In the genomic region with DNA sequence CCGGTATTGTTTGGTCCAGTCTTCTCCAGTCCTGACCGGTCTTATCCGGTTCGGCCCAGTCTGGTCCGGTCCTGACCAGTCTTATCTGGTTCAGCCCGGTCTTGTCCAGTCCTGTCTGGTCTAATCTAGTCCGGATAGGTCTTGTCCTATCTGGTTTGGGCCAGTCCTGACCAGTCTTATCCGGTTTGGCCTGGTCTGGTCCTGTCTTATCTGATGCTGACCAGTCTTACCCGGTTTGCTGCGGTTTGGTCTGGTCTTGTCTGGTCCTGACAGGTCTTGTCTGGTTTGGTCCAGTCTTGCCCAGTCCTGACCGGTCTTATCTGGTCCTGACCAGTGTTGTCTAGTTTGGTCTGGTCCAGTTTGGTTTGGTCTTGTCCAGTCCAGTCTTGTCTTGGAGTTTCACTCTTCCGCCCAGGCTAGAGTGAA, we compare ENCODE assay signal across 1 cellular context.
A peak's percentile ranks its signal among the peaks of the same experiment; 100 is the strongest.
TF ChIP-seq lines count a peak whose summit lies in the region.

No MANE protein-coding gene starts in this region.

TF ChIP-seq in K562, 482 proteins besides CTCF, POLR2A, EP300 and RAD21 (continued from another document and continues in another):
- TF ChIP-seq, protein P1, sequence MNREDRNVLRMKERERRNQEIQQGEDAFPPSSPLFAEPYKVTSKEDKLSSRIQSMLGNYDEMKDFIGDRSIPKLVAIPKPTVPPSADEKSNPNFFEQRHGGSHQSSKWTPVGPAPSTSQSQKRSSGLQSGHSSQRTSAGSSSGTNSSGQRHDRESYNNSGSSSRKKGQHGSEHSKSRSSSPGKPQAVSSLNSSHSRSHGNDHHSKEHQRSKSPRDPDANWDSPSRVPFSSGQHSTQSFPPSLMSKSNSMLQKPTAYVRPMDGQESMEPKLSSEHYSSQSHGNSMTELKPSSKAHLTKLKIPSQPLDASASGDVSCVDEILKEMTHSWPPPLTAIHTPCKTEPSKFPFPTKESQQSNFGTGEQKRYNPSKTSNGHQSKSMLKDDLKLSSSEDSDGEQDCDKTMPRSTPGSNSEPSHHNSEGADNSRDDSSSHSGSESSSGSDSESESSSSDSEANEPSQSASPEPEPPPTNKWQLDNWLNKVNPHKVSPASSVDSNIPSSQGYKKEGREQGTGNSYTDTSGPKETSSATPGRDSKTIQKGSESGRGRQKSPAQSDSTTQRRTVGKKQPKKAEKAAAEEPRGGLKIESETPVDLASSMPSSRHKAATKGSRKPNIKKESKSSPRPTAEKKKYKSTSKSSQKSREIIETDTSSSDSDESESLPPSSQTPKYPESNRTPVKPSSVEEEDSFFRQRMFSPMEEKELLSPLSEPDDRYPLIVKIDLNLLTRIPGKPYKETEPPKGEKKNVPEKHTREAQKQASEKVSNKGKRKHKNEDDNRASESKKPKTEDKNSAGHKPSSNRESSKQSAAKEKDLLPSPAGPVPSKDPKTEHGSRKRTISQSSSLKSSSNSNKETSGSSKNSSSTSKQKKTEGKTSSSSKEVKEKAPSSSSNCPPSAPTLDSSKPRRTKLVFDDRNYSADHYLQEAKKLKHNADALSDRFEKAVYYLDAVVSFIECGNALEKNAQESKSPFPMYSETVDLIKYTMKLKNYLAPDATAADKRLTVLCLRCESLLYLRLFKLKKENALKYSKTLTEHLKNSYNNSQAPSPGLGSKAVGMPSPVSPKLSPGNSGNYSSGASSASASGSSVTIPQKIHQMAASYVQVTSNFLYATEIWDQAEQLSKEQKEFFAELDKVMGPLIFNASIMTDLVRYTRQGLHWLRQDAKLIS (CRISPR knock-in tag; IDR thresholded peaks at IDR 0.05), result no peak
- TF ChIP-seq ESRRB (CRISPR knock-in tag; IDR thresholded peaks at IDR 0.05; ENCODE audit: borderline replicate concordance) (no peak), GATA2 (CRISPR knock-in tag; IDR thresholded peaks at IDR 0.05) (peak; percentile 81), ARNT (IDR thresholded peaks at IDR 0.05) (peak in 1 of 2 experiments; percentile 93; a peak in 2 of 4 replicates), JUND (IDR thresholded peaks at IDR 0.05; ENCODE audit: borderline replicate concordance, low read depth, low read length) (no peak), JUND (tag; IDR thresholded peaks at IDR 0.05; ENCODE audit: borderline replicate concordance, low read depth, low read length) (no peak), TCFL5 (CRISPR knock-in tag; conservative IDR thresholded peaks at IDR 0.05) (no peak), ZNF23 (CRISPR knock-in tag; IDR thresholded peaks at IDR 0.05) (no peak), HDAC6 (IDR thresholded peaks at IDR 0.05; ENCODE audit: low read depth, low read length) (no peak), MTA1 (IDR thresholded peaks at IDR 0.05; ENCODE audit: borderline replicate concordance) (no peak), NR2C1 (IDR thresholded peaks at IDR 0.05) (no peak), NR2C1 (tag; IDR thresholded peaks at IDR 0.05) (0 out of 2 replicates have a peak, but pooled peaks have one; percentile 17), HDAC1 (IDR thresholded peaks at IDR 0.05) (no peak), ZNF316 (IDR thresholded peaks at IDR 0.05) (no peak), HOXB6 (CRISPR knock-in tag; IDR thresholded peaks at IDR 0.05; ENCODE audit: borderline replicate concordance) (no peak), BRD4 (IDR thresholded peaks at IDR 0.05) (no peak), FOXJ3 (CRISPR knock-in tag; IDR thresholded peaks at IDR 0.05) (no peak), EWSR1 (IDR thresholded peaks at IDR 0.05; ENCODE audit: borderline replicate concordance, low read depth, partially characterized antibody) (no peak), MAZ (CRISPR knock-in tag; conservative IDR thresholded peaks at IDR 0.05 in 1 of 2, IDR thresholded peaks at IDR 0.05 in 1 of 2) (0 out of 4 replicates have a peak, but pooled peaks of 1 of the 2 experiments have one; percentile 20), POU5F1 (IDR thresholded peaks at IDR 0.05; ENCODE audit: borderline replicate concordance, low read depth, low read length, partially characterized antibody) (no peak), ZNF696 (CRISPR knock-in tag; conservative IDR thresholded peaks at IDR 0.05) (no peak)
- TF ChIP-seq, protein P2, sequence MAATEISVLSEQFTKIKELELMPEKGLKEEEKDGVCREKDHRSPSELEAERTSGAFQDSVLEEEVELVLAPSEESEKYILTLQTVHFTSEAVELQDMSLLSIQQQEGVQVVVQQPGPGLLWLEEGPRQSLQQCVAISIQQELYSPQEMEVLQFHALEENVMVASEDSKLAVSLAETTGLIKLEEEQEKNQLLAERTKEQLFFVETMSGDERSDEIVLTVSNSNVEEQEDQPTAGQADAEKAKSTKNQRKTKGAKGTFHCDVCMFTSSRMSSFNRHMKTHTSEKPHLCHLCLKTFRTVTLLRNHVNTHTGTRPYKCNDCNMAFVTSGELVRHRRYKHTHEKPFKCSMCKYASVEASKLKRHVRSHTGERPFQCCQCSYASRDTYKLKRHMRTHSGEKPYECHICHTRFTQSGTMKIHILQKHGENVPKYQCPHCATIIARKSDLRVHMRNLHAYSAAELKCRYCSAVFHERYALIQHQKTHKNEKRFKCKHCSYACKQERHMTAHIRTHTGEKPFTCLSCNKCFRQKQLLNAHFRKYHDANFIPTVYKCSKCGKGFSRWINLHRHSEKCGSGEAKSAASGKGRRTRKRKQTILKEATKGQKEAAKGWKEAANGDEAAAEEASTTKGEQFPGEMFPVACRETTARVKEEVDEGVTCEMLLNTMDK (IDR thresholded peaks at IDR 0.05; ENCODE audit: borderline replicate concordance, insufficient read depth, low read depth, low read length, poor library complexity, severe bottlenecking), result no peak
- TF ChIP-seq, protein P3, sequence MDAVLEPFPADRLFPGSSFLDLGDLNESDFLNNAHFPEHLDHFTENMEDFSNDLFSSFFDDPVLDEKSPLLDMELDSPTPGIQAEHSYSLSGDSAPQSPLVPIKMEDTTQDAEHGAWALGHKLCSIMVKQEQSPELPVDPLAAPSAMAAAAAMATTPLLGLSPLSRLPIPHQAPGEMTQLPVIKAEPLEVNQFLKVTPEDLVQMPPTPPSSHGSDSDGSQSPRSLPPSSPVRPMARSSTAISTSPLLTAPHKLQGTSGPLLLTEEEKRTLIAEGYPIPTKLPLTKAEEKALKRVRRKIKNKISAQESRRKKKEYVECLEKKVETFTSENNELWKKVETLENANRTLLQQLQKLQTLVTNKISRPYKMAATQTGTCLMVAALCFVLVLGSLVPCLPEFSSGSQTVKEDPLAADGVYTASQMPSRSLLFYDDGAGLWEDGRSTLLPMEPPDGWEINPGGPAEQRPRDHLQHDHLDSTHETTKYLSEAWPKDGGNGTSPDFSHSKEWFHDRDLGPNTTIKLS (IDR thresholded peaks at IDR 0.05; ENCODE audit: borderline replicate concordance, low read depth), result no peak
- TF ChIP-seq, protein P4, sequence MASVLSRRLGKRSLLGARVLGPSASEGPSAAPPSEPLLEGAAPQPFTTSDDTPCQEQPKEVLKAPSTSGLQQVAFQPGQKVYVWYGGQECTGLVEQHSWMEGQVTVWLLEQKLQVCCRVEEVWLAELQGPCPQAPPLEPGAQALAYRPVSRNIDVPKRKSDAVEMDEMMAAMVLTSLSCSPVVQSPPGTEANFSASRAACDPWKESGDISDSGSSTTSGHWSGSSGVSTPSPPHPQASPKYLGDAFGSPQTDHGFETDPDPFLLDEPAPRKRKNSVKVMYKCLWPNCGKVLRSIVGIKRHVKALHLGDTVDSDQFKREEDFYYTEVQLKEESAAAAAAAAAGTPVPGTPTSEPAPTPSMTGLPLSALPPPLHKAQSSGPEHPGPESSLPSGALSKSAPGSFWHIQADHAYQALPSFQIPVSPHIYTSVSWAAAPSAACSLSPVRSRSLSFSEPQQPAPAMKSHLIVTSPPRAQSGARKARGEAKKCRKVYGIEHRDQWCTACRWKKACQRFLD (CRISPR knock-in tag; IDR thresholded peaks at IDR 0.05), result no peak
- TF ChIP-seq, protein P5, sequence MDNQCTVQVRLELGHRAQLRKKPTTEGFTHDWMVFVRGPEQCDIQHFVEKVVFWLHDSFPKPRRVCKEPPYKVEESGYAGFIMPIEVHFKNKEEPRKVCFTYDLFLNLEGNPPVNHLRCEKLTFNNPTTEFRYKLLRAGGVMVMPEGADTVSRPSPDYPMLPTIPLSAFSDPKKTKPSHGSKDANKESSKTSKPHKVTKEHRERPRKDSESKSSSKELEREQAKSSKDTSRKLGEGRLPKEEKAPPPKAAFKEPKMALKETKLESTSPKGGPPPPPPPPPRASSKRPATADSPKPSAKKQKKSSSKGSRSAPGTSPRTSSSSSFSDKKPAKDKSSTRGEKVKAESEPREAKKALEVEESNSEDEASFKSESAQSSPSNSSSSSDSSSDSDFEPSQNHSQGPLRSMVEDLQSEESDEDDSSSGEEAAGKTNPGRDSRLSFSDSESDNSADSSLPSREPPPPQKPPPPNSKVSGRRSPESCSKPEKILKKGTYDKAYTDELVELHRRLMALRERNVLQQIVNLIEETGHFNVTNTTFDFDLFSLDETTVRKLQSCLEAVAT (IDR thresholded peaks at IDR 0.05), result no peak
- TF ChIP-seq, protein P6, sequence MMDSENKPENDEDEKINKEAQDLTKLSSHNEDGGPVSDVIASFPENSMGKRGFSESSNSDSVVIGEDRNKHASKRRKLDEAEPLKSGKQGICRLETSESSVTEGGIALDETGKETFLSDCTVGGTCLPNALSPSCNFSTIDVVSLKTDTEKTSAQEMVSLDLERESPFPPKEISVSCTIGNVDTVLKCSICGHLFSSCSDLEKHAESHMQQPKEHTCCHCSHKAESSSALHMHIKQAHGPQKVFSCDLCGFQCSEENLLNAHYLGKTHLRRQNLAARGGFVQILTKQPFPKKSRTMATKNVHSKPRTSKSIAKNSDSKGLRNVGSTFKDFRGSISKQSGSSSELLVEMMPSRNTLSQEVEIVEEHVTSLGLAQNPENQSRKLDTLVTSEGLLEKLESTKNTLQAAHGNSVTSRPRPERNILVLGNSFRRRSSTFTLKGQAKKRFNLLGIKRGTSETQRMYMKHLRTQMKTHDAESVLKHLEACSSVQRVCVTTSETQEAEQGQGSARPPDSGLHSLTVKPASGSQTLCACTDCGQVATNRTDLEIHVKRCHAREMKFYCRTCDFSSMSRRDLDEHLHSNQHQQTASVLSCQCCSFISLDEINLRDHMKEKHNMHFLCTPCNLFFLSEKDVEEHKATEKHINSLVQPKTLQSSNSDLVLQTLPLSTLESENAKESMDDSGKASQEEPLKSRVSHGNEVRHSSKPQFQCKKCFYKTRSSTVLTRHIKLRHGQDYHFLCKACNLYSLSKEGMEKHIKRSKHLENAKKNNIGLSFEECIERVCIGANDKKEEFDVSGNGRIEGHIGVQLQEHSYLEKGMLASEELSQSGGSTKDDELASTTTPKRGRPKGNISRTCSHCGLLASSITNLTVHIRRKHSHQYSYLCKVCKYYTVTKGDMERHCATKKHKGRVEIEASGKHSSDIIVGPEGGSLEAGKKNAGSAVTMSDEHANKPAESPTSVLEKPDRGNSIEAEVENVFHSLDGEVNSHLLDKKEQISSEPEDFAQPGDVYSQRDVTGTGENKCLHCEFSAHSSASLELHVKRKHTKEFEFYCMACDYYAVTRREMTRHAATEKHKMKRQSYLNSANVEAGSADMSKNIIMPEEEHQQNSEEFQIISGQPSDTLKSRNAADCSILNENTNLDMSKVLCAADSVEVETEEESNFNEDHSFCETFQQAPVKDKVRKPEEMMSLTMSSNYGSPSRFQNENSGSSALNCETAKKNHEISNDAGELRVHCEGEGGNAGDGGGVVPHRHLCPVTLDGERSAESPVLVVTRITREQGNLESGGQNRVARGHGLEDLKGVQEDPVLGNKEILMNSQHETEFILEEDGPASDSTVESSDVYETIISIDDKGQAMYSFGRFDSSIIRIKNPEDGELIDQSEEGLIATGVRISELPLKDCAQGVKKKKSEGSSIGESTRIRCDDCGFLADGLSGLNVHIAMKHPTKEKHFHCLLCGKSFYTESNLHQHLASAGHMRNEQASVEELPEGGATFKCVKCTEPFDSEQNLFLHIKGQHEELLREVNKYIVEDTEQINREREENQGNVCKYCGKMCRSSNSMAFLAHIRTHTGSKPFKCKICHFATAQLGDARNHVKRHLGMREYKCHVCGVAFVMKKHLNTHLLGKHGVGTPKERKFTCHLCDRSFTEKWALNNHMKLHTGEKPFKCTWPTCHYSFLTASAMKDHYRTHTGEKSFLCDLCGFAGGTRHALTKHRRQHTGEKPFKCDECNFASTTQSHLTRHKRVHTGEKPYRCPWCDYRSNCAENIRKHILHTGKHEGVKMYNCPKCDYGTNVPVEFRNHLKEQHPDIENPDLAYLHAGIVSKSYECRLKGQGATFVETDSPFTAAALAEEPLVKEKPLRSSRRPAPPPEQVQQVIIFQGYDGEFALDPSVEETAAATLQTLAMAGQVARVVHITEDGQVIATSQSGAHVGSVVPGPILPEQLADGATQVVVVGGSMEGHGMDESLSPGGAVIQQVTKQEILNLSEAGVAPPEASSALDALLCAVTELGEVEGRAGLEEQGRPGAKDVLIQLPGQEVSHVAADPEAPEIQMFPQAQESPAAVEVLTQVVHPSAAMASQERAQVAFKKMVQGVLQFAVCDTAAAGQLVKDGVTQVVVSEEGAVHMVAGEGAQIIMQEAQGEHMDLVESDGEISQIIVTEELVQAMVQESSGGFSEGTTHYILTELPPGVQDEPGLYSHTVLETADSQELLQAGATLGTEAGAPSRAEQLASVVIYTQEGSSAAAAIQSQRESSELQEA (IDR thresholded peaks at IDR 0.05; ENCODE audit: low read depth), result peak; percentile 43; the same call in 1 of the 2 replicates
- TF ChIP-seq, protein P7, sequence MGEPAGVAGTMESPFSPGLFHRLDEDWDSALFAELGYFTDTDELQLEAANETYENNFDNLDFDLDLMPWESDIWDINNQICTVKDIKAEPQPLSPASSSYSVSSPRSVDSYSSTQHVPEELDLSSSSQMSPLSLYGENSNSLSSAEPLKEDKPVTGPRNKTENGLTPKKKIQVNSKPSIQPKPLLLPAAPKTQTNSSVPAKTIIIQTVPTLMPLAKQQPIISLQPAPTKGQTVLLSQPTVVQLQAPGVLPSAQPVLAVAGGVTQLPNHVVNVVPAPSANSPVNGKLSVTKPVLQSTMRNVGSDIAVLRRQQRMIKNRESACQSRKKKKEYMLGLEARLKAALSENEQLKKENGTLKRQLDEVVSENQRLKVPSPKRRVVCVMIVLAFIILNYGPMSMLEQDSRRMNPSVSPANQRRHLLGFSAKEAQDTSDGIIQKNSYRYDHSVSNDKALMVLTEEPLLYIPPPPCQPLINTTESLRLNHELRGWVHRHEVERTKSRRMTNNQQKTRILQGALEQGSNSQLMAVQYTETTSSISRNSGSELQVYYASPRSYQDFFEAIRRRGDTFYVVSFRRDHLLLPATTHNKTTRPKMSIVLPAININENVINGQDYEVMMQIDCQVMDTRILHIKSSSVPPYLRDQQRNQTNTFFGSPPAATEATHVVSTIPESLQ (CRISPR knock-in tag; IDR thresholded peaks at IDR 0.05), result no peak
- TF ChIP-seq, protein P8, sequence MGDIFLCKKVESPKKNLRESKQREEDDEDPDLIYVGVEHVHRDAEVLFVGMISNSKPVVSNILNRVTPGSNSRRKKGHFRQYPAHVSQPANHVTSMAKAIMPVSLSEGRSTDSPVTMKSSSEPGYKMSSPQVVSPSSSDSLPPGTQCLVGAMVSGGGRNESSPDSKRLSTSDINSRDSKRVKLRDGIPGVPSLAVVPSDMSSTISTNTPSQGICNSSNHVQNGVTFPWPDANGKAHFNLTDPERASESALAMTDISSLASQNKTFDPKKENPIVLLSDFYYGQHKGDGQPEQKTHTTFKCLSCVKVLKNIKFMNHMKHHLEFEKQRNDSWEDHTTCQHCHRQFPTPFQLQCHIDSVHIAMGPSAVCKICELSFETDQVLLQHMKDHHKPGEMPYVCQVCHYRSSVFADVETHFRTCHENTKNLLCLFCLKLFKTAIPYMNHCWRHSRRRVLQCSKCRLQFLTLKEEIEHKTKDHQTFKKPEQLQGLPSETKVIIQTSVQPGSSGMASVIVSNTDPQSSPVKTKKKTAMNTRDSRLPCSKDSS (IDR thresholded peaks at IDR 0.05; ENCODE audit: low read depth, partially characterized antibody), result no peak
- TF ChIP-seq, protein P9, sequence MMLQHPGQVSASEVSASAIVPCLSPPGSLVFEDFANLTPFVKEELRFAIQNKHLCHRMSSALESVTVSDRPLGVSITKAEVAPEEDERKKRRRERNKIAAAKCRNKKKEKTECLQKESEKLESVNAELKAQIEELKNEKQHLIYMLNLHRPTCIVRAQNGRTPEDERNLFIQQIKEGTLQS (IDR thresholded peaks at IDR 0.05), result no peak
- TF ChIP-seq, protein P9 (CRISPR knock-in tag; conservative IDR thresholded peaks at IDR 0.05), result no peak
